In the genomic region with DNA sequence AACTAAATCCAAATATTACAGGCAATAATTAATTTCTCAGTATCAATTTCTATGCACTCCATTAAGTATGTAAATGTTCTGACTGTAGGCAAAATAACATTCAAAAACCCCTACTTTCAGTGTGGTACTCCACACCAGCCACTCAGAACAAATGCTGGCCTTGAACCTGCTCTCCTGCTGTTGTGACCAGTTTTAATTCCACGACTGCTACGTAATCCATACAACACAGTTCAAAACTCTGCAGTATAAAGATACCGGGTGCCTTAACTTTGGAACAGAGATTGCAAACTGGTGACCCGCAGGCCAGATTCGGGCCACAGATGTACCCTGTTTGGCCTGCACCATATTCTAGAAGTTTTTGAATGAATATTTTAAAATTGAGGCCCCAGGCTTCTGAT, we compare ENCODE assay signal across 19 cellular contexts. TPM values are rescaled to one million over a fixed set of nuclear protein-coding genes. Genes with fewer than 3 reads are reported as not detected.
"Had no signal": no experiment of that assay in that cellular context is flagged by ENCODE, and none has a peak within 500 bp of the region (broad histone marks: within the 10 kb centered on the region; RNA-seq: fewer than 3 reads in every experiment).

No MANE protein-coding gene starts in this region.

- H3K27me3 Mint-ChIP-seq: brain had no signal

- H3K4me3 Mint-ChIP-seq: activated naive CD8-positive, alpha-beta T cell; activated T-helper 1 cell treated with anti-CD3 and anti-CD28 coated beads, Interleukin-12 subunit alpha, Interleukin-12 subunit beta, Interleukin-2, Interleukin-4 antibody, amounts not matched to agents 30 ng/mL and 10 ng/mL and 1 ng/mL, durations not matched to agents 14 hours and 24 hours and 36 hours; brain; naive thymus-derived CD8-positive, alpha-beta T cell had no signal

- H3K9ac ChIP-seq: parathyroid adenoma had no signal

- H3K4me1 Mint-ChIP-seq: naive thymus-derived CD8-positive, alpha-beta T cell had no signal

- H3K4me3 ChIP-seq: colonic mucosa, upper lobe of left lung had no signal

- ATAC-seq: naive thymus-derived CD8-positive, alpha-beta T cell had no signal

- H3K27ac Mint-ChIP-seq: activated naive CD8-positive, alpha-beta T cell; activated T-helper 1 cell treated with anti-CD3 and anti-CD28 coated beads, Interleukin-12 subunit alpha, Interleukin-12 subunit beta, Interleukin-2, Interleukin-4 antibody, amounts not matched to agents 30 ng/mL and 10 ng/mL and 1 ng/mL, durations not matched to agents 14 hours and 24 hours and 36 hours; brain; naive thymus-derived CD8-positive, alpha-beta T cell had no signal

- H3K36me3 Mint-ChIP-seq: activated naive CD8-positive, alpha-beta T cell; naive thymus-derived CD8-positive, alpha-beta T cell had no signal

- DNase-seq: activated CD4-positive, alpha-beta T cell treated with anti-CD3 and anti-CD28 coated beads for 1 hour; amniotic stem cell; central memory CD4-positive, alpha-beta T cell; colonic mucosa; erythroblast; mesenchymal stem cell; naive thymus-derived CD8-positive, alpha-beta T cell; stimulated activated CD4-positive, alpha-beta T cell treated with anti-CD3 and anti-CD28 coated beads, Interleukin-12 subunit alpha, Interleukin-12 subunit beta, amount 100 ng/mL, for 4 hours; stimulated activated CD4-positive, alpha-beta T cell treated with anti-CD3 and anti-CD28 coated beads, Interleukin-1b, Interleukin-23, amount 100 ng/mL, for 48 hours; stimulated activated CD8-positive, alpha-beta memory T cell treated with anti-CD3 and anti-CD28 coated beads, Interleukin-4, amount 100 ng/mL, for 48 hours; stimulated activated naive CD4-positive, alpha-beta T cell; upper lobe of left lung; WERI-Rb-1 had no signal

- H3K9me3 ChIP-seq: colonic mucosa, upper lobe of left lung had no signal

- H3K4me1 ChIP-seq: colonic mucosa, parathyroid adenoma had no signal

- H3K36me3 ChIP-seq: colonic mucosa, WERI-Rb-1 had no signal

- H3K27me3 ChIP-seq: colonic mucosa, upper lobe of left lung had no signal

- H3K27ac ChIP-seq: colonic mucosa, parathyroid adenoma, upper lobe of left lung, WERI-Rb-1 had no signal

- H3K9me3 Mint-ChIP-seq: naive thymus-derived CD8-positive, alpha-beta T cell had no signal

RNA-seq across cellular contexts. Expression of a gene that starts 30.4 kb away (rescaled TPM):
- total RNA-seq: activated CD8-positive, alpha-beta memory T cell treated with anti-CD3 and anti-CD28 coated beads for 36 hours; activated T-helper 1 cell treated with anti-CD3 and anti-CD28 coated beads, Interleukin-12 subunit alpha, Interleukin-12 subunit beta, Interleukin-2, Interleukin-4 antibody, amounts not matched to agents 30 ng/mL and 10 ng/mL and 1 ng/mL, durations not matched to agents 14 hours and 24 hours and 36 hours; naive thymus-derived CD8-positive, alpha-beta T cell; T-helper 2 cell treated with Interferon-gamma antibody and Interleukin-4, amounts not matched to agents 100 ng/mL and 5 ng/mL, for 36 hours had no signal

RNA-seq across cellular contexts. Expression of a gene that starts 30.5 kb away (rescaled TPM):
- total RNA-seq: activated CD8-positive, alpha-beta memory T cell treated with anti-CD3 and anti-CD28 coated beads for 36 hours; activated T-helper 1 cell treated with anti-CD3 and anti-CD28 coated beads, Interleukin-12 subunit alpha, Interleukin-12 subunit beta, Interleukin-2, Interleukin-4 antibody, amounts not matched to agents 30 ng/mL and 10 ng/mL and 1 ng/mL, durations not matched to agents 14 hours and 24 hours and 36 hours; naive thymus-derived CD8-positive, alpha-beta T cell; T-helper 2 cell treated with Interferon-gamma antibody and Interleukin-4, amounts not matched to agents 100 ng/mL and 5 ng/mL, for 36 hours had no signal
